Comparison of ENCODE assay signal across 8 cellular contexts in genomic region chr17:49361902-49362722, GRCh38. TPM values are rescaled to one million over a fixed set of nuclear protein-coding genes. Genes with fewer than 3 reads are reported as not detected.
DNase-seq lines count a peak whose midpoint lies in the region; ATAC-seq and TF ChIP-seq lines count a peak whose summit lies in the region.

Gene ZNF652, minus strand, starts transcription at chr17:49362250. Its CDS starts 44,525 bp downstream, at chr17:49317725.

- H3K4me3 ChIP-seq in GM06990 (replicated peaks; ENCODE audit: low read depth, low read length) (peak within 1 kb of the TSS; percentile 89), ovary (peak within 1 kb of the TSS; percentile 86), thoracic aorta (peak within 1 kb of the TSS; percentile 96)

- TF ChIP-seq EP300 in ovary (IDR thresholded peaks at IDR 0.05), result no peak

- no peaks in the 10 kb centered on the region for H3K27me3 Mint-ChIP-seq in activated naive CD8-positive, alpha-beta T cell
- peaks cover 10% of the 10 kb centered on the region for H3K27me3 Mint-ChIP-seq in glutamatergic neuron (ENCODE audit: unreplicated experiment)

- H3K4me1 Mint-ChIP-seq in activated naive CD8-positive, alpha-beta T cell (ENCODE audit: low read depth), result peaks cover 50% of the 10 kb centered on the region
- peaks cover 11% of the 10 kb centered on the region for H3K4me1 Mint-ChIP-seq in glutamatergic neuron (ENCODE audit: low read depth, unreplicated experiment)

- H3K4me3 Mint-ChIP-seq in activated naive CD8-positive, alpha-beta T cell, result peak within 1 kb of the TSS; percentile 93
- H3K4me3 Mint-ChIP-seq in glutamatergic neuron (ENCODE audit: unreplicated experiment), result peak within 1 kb of the TSS; percentile 98

- WGBS in ovary, 3 donors, result 0 to 1% (median 0%) methylated on average over 42 to 105 of the region's 106 CpGs

- ATAC-seq in HG02571 (IDR thresholded peaks at IDR 0.05; ENCODE audit: unreplicated experiment) (peak; percentile 51), thoracic aorta (ENCODE audit: insufficient number of reproducible peaks, low FRiP score, low read depth) (peak; percentile 55)

- H3K36me3 Mint-ChIP-seq in activated naive CD8-positive, alpha-beta T cell, result peaks cover 2% of the 10 kb centered on the region
- no peaks in the 10 kb centered on the region for H3K36me3 Mint-ChIP-seq in glutamatergic neuron (ENCODE audit: unreplicated experiment)

- no peaks in the 10 kb centered on the region for H3K9me3 ChIP-seq in ovary
- no peaks in the 10 kb centered on the region for H3K9me3 ChIP-seq in thoracic aorta

- intact Hi-C loops in ovary (cut with DNase I), result no loop called here

- TF ChIP-seq CTCF in GM06990 (IDR thresholded peaks at IDR 0.05; ENCODE audit: insufficient read depth, low read length, poor library complexity, severe bottlenecking) (no peak), glutamatergic neuron (IDR thresholded peaks at IDR 0.05; ENCODE audit: partially characterized antibody, unreplicated experiment) (no peak), ovary (IDR thresholded peaks at IDR 0.05) (no peak), thoracic aorta (IDR thresholded peaks at IDR 0.05) (no peak)

- H3K9me3 Mint-ChIP-seq in activated naive CD8-positive, alpha-beta T cell (ENCODE audit: low read depth), result no peaks in the 10 kb centered on the region
- peaks cover 6% of the 10 kb centered on the region for H3K9me3 Mint-ChIP-seq in glutamatergic neuron (ENCODE audit: unreplicated experiment)

- H3K4me1 ChIP-seq in ovary (ENCODE audit: insufficient read depth) (peaks cover 6% of the 10 kb centered on the region), thoracic aorta (ENCODE audit: control insufficient read depth in 1 of 2, low read depth in 2 of 2) (peaks cover 5 to 27% of the 10 kb centered on the region in 2 donors)

- DNase-seq in GM06990 (ENCODE audit: extremely low read depth, insufficient read length) (peak; percentile 96), NCI-H1092 treated with DMSO at 0.1 percent for 48 hours (lab: John Stamatoyannopoulos, UW) (peak; percentile 92), SKM-1 treated with dmso at 0.1 percent for 144 hours (lab: John Stamatoyannopoulos, UW; ENCODE audit: unreplicated experiment) (peak; percentile 82), glutamatergic neuron (peak; percentile 89), ovary (peak; percentile 89 to 94 (median 92)), thoracic aorta (ENCODE audit: low spot score) (peak; percentile 45)

- H3K27ac Mint-ChIP-seq in activated naive CD8-positive, alpha-beta T cell, result peak within 1 kb of the TSS; percentile 93
- peak within 1 kb of the TSS; percentile 81 for H3K27ac Mint-ChIP-seq in glutamatergic neuron (ENCODE audit: unreplicated experiment)

- H3K27me3 ChIP-seq in GM06990 (replicated peaks; ENCODE audit: control insufficient read depth, insufficient read depth, low read length), result no peaks in the 10 kb centered on the region
- H3K27me3 ChIP-seq in ovary, result no peaks in the 10 kb centered on the region
- H3K27me3 ChIP-seq in thoracic aorta (replicated peaks; ENCODE audit: insufficient read depth), result no peaks in the 10 kb centered on the region

- TF ChIP-seq POLR2A in ovary (IDR thresholded peaks at IDR 0.05), result peak; percentile 44

- peak within 1 kb of the TSS; percentile 96 to 97 for H3K27ac ChIP-seq in ovary
- H3K27ac ChIP-seq in thoracic aorta, result peak within 1 kb of the TSS; percentile 86 to 88

- no peaks in the 10 kb centered on the region; the same call in 1 of the 2 replicates for H3K36me3 ChIP-seq in GM06990 (ENCODE audit: control insufficient read depth, insufficient read depth, low read length)
- H3K36me3 ChIP-seq in ovary, result no peaks in the 10 kb centered on the region
- H3K36me3 ChIP-seq in thoracic aorta, result no peaks in the 10 kb centered on the region

RNA-seq across cellular contexts. Expression of gene ZNF652, which starts in this region (rescaled TPM):
- total RNA-seq in glutamatergic neuron (ENCODE audit: unreplicated experiment), result 37.4 TPM
- 10 to 100 TPM; 26.0 to 60.9 (median 52.4) TPM for total RNA-seq in ovary
- 10 to 100 TPM; 17.1 to 19.4 TPM for polyA plus RNA-seq in ovary
- total RNA-seq in thoracic aorta, result 10 to 100 TPM; 36.1 to 40.0 TPM

Comparison
In these comparisons a context has a peak if more than half of its experiments do, and no peak if none do; other contexts are left out.
1. Peak in every context shown above with its lines: DNase-seq, ATAC-seq, H3K4me3 ChIP-seq and H3K27ac ChIP-seq.
2. DNase-seq: peak in every context shown above with its lines; median percentile 96 in GM06990; 92 in NCI-H1092 treated with DMSO at 0.1 percent for 48 hours; 92 in ovary; 89 in glutamatergic neuron; 82 in SKM-1 treated with dmso at 0.1 percent for 144 hours; 45 in thoracic aorta.